Comparison of ENCODE assay signal across 22 cellular contexts in the genomic region with DNA sequence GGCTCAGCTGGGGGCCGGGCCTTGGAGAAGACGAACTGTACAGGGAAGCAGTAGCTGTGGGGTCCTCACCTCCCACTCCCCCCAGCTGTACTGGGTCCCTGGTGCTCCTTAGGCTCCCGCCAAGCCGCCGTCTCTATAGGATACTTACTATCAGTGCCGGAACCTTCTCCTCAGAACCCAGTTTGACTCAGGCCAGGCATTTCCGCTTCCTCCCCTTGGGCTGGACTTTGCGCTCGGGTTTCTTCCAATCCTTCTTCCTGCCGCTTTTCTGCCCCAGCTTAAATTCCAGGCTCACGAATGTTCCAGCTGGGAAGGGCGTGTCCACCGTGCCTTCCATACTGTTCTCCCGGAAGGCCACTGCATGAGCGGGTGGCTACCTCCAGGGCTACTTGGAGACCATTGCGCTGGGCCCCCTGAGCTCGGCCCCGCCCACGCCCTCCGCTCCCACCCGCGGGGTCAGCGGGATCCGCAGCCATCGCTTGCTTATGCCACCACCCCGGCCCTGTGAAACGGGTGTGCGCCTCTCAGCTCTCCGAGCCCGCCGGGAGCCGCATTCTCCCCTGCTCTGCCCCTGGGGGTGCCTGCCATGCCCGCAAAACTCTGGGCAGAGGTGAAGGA.
"Had no signal": no experiment of that assay in that cellular context is flagged by ENCODE, and none has a peak within 500 bp of the region (broad histone marks: within the 10 kb centered on the region; RNA-seq: fewer than 3 reads in every experiment).

No MANE protein-coding gene starts in this region.

- H3K36me3 ChIP-seq: heart right ventricle, pancreas, sigmoid colon, upper lobe of left lung had no signal

- H3K36me3 Mint-ChIP-seq: naive B cell; stimulated activated effector memory CD8-positive, alpha-beta T cell treated with anti-CD3 and anti-CD28 coated beads, Interleukin-12 subunit alpha, Interleukin-12 subunit beta, amount 100 ng/mL, for 72 hours had no signal

- H3K27me3 Mint-ChIP-seq: activated CD8-positive, alpha-beta T cell treated with anti-CD3 and anti-CD28 coated beads for 36 hours; activated naive CD4-positive, alpha-beta T cell treated with anti-CD3 and anti-CD28 coated beads, Interleukin-2, amount 50 U/mL, for 24 hours; activated naive CD8-positive, alpha-beta T cell treated with anti-CD3 and anti-CD28 coated beads, Interleukin-2, amount 50 U/mL, for 24 hours; naive B cell; stimulated activated naive CD8-positive, alpha-beta T cell treated with anti-CD3 and anti-CD28 coated beads, Interleukin-15, Interleukin-2, amounts not matched to agents 100 ng/mL and 50 ng/mL, for 24 hours had no signal

- H3K4me3 Mint-ChIP-seq: activated CD8-positive, alpha-beta T cell treated with anti-CD3 and anti-CD28 coated beads for 36 hours; activated naive CD4-positive, alpha-beta T cell treated with anti-CD3 and anti-CD28 coated beads, Interleukin-2, amount 50 U/mL, for 24 hours; activated naive CD8-positive, alpha-beta T cell treated with anti-CD3 and anti-CD28 coated beads, Interleukin-2, amount 50 U/mL, for 24 hours; mesothelial cell of epicardium; naive B cell; nephron progenitor cell; stimulated activated effector memory CD8-positive, alpha-beta T cell treated with anti-CD3 and anti-CD28 coated beads, Interleukin-12 subunit alpha, Interleukin-12 subunit beta, amount 100 ng/mL, for 72 hours; stimulated activated naive CD8-positive, alpha-beta T cell treated with anti-CD3 and anti-CD28 coated beads, Interleukin-15, Interleukin-2, amounts not matched to agents 100 ng/mL and 50 ng/mL, for 24 hours had no signal

- H3K4me3 ChIP-seq: heart right ventricle, pancreas, psoas muscle, sigmoid colon, upper lobe of left lung had no signal

- H3K27ac Mint-ChIP-seq: activated CD8-positive, alpha-beta T cell treated with anti-CD3 and anti-CD28 coated beads for 36 hours; activated naive CD4-positive, alpha-beta T cell treated with anti-CD3 and anti-CD28 coated beads, Interleukin-2, amount 50 U/mL, for 24 hours; activated naive CD8-positive, alpha-beta T cell treated with anti-CD3 and anti-CD28 coated beads, Interleukin-2, amount 50 U/mL, for 24 hours; activated T-helper 2 cell treated with anti-CD3 and anti-CD28 coated beads, Interferon-gamma antibody, Interleukin-2, Interleukin-4, amounts not matched to agents 10 μg/mL and 5 μg/mL and 100 μg/mL, durations not matched to agents 14 hours and 24 hours and 36 hours; mesothelial cell of epicardium; naive B cell; nephron progenitor cell; stimulated activated effector memory CD8-positive, alpha-beta T cell treated with anti-CD3 and anti-CD28 coated beads, Interleukin-12 subunit alpha, Interleukin-12 subunit beta, amount 100 ng/mL, for 72 hours; stimulated activated naive CD8-positive, alpha-beta T cell treated with anti-CD3 and anti-CD28 coated beads, Interleukin-15, Interleukin-2, amounts not matched to agents 100 ng/mL and 50 ng/mL, for 24 hours had no signal

- H3K4me1 Mint-ChIP-seq: activated naive CD4-positive, alpha-beta T cell treated with anti-CD3 and anti-CD28 coated beads, Interleukin-2, amount 50 U/mL, for 24 hours; activated naive CD8-positive, alpha-beta T cell treated with anti-CD3 and anti-CD28 coated beads, Interleukin-2, amount 50 U/mL, for 24 hours; mesothelial cell of epicardium; naive B cell; nephron progenitor cell; stimulated activated effector memory CD8-positive, alpha-beta T cell treated with anti-CD3 and anti-CD28 coated beads, Interleukin-12 subunit alpha, Interleukin-12 subunit beta, amount 100 ng/mL, for 72 hours had no signal

- DNase-seq: activated CD4-positive, alpha-beta T cell treated with anti-CD3 and anti-CD28 coated beads, Interleukin-2, amount 50 U/mL, for 1 hour; activated CD4-positive, CD25-positive, alpha-beta regulatory T cell treated with anti-CD3 and anti-CD28 coated beads, Interleukin-2, amount 50 U/mL, for 72 hours; activated CD8-positive, alpha-beta T cell treated with anti-CD3 and anti-CD28 coated beads for 36 hours; activated naive CD8-positive, alpha-beta T cell treated with anti-CD3 and anti-CD28 coated beads, Interleukin-2, amount 50 U/mL, for 24 hours; activated T-cell treated with anti-CD3 and anti-CD28 coated beads, Interleukin-2, amount 50 U/mL, for 48 hours; amygdala; caudate nucleus; foreskin keratinocyte; heart right ventricle; naive B cell; nephron progenitor cell; pancreas; psoas muscle; sigmoid colon; small intestine; stimulated activated CD4-positive, alpha-beta T cell treated with anti-CD3 and anti-CD28 coated beads, Interleukin-4, amount 100 ng/mL, for 24 hours had no signal

- H3K9me3 ChIP-seq: pancreas had no signal

- H3K27ac ChIP-seq: foreskin keratinocyte, heart right ventricle, pancreas, psoas muscle, sigmoid colon, upper lobe of left lung had no signal

- H3K27me3 ChIP-seq: foreskin keratinocyte, heart right ventricle, pancreas, sigmoid colon, upper lobe of left lung had no signal

- H3K4me1 ChIP-seq: foreskin keratinocyte, heart right ventricle, pancreas, psoas muscle, sigmoid colon, upper lobe of left lung had no signal
